Comparison of ENCODE assay signal across 11 cellular contexts in the genomic region with DNA sequence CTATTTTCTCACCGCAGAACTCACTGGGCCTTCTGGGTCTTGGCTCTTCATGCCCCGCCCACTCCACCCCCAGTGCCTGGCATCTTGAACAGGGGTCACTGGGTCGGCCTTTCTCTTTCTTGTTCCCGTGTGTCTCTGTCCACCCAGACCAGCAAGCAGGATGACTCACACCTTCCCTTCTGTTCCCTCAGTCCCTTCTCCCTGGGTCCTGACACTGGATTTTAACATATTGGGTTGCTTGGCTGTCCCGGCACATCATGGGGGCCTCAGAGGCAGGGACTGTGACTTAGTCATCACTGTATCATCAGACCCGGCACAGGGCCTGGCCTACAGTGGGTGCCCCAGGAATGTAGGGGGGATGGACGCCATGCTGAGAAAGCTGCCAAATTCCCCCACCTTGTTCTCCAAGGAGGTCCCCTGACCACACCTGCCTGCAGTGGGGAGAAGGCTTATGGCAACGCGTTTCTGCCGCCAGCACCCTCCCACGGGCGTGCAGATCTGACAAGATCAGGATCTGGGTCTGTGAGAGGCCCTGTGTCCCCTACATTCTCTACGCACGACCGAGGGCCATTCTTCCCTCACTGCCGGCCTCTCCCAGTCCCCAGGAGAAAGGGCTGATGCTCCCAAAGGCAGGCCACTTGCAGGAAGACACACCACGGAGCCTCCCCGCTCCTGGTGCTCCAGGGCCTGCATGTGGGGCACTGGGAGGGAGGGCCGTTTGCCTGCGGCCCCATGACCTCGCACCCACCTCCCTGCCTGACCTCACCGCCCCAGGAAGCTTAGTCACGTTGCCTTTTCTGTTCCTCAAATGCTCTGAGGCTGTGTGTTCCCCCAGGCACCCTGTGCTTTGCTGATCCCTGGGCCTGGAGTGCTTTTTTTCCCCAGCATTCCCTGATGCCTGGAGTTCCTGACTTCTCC.
DNase-seq lines count a peak whose midpoint lies in the region; ATAC-seq and TF ChIP-seq lines count a peak whose summit lies in the region.
"Had no signal": no experiment of that assay in that cellular context is flagged by ENCODE, and none has a peak within 500 bp of the region (broad histone marks: within the 10 kb centered on the region; RNA-seq: fewer than 3 reads in every experiment).

No MANE protein-coding gene starts in this region.

- DNase-seq in BJ (ENCODE audit: low read depth) (peak; percentile 39), LHCN-M2 (ENCODE audit: low read depth) (peak; percentile 94), brain microvascular endothelial cell (peak; percentile 60), kidney glomerular epithelial cell (lab: John Stamatoyannopoulos, UW) (peak; percentile 86), NCI-H2107 treated with DMSO at 0.1 percent for 48 hours (lab: John Stamatoyannopoulos, UW; ENCODE audit: unreplicated experiment) (no peak), germinal center (ENCODE audit: low spot score) (no peak)
- DNase-seq in activated effector memory CD4-positive, alpha-beta T cell treated with anti-CD3 and anti-CD28 coated beads, Interleukin-2, amount 50 U/mL, for 16 hours: no peak
- DNase-seq: activated CD4-positive, alpha-beta T cell treated with anti-CD3 and anti-CD28 coated beads, Interleukin-2, amount 50 U/mL, for 48 hours; dermis blood vessel endothelial cell; NCI-H524 treated with DMSO at 0.1 percent for 48 hours had no signal

- in situ Hi-C loops in brain microvascular endothelial cell (cut with HindIII; ENCODE audit: low pct_ligation_motif_present, low sequenced_read_pairs): no loop called here

- POLR2A ChIA-PET in BJ (lab: Charles Lee): no interaction called here

- peak overlapping the region; percentile 54 for H3K27ac ChIP-seq in brain microvascular endothelial cell

- H3K4me3 ChIP-seq in BJ (ENCODE audit: low read depth, low read length) (no peak overlapping the region), brain microvascular endothelial cell (ENCODE audit: low read depth, low read length) (no peak overlapping the region)

- CTCF ChIA-PET in BJ (lab: Yijun Ruan, JAX): interaction anchor here (1.1 to 1.7 kb wide), 2 partner anchors 31 to 82 kb away, joined by 4 read pairs; no protein-coding TSS in a partner anchor

- TF ChIP-seq CTCF in BJ (IDR thresholded peaks at IDR 0.05; ENCODE audit: insufficient read depth, low read depth, low read length) (no peak), brain microvascular endothelial cell (IDR thresholded peaks at IDR 0.05; ENCODE audit: low read depth, low read length, missing control alignments) (no peak)

- H3K27me3 ChIP-seq in BJ (ENCODE audit: control insufficient read depth, insufficient read depth, low read length): no peaks in the 10 kb centered on the region
- no peaks in the 10 kb centered on the region for H3K27me3 ChIP-seq in brain microvascular endothelial cell (replicated peaks)

- ATAC-seq in GM18858 (IDR thresholded peaks at IDR 0.05; ENCODE audit: unreplicated experiment): no peak

- H3K36me3 ChIP-seq in BJ (ENCODE audit: control insufficient read depth, insufficient read depth, low read length): no peaks in the 10 kb centered on the region
- H3K36me3 ChIP-seq in brain microvascular endothelial cell (replicated peaks): no peaks in the 10 kb centered on the region

Comparison
In these comparisons a context has a peak if more than half of its experiments do, and no peak if none do; other contexts are left out.
1. DNase-seq: peak in BJ (single experiment), LHCN-M2 (single experiment), brain microvascular endothelial cell (single experiment) and kidney glomerular epithelial cell (single experiment); none in NCI-H2107 treated with DMSO at 0.1 percent for 48 hours (single experiment), germinal center (single experiment) and activated effector memory CD4-positive, alpha-beta T cell treated with anti-CD3 and anti-CD28 coated beads, Interleukin-2, amount 50 U/mL, for 16 hours (single experiment).